ENCODE assay signal across 7 cellular contexts in the genomic region with DNA sequence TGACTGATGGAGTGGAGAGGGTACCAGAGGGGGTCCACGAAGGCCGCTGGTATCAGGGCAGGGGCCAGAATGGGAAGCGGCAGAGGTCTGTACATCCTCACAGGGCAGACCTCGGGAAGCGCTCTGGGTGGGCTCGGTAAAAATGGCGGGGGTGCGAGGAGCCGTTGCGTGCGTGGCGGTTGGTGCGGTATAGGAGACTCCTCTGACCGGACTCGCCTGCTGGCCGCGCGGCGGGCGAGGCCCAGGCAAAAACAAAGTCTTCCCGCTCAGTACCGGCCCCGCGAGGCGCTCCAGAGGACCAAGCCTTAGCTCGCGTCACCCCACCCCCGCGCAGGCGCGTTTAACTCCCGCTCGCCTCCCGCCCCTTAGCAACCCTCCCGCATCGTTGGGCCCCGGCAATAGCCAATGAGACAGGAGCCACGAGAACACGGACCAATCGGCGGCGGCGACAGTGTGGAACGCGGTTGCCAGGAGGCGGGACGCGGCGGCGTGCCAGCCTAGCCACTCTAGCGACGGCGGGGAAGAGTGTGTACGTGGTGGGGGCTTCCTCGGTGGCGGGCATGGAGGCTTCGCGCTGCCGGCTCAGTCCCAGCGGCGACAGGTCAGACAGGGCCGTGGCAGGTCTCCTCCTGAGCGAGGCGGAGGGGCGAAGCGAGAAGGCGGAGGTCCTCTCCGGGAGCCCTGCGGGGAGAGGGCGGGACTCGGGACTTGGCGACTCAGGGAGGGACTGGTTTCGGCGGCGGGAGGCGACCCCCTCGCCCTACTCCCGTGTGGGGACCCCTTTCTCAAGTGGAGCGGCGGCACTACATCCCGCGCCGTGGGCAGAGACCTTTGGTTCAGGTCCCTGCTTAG. TPM values are rescaled to one million over a fixed set of nuclear protein-coding genes. Genes with fewer than 3 reads are reported as not detected.
DNase-seq lines count a peak whose midpoint lies in the region; ATAC-seq, FAIRE-seq and TF ChIP-seq lines count a peak whose summit lies in the region.

A gene with protein sequence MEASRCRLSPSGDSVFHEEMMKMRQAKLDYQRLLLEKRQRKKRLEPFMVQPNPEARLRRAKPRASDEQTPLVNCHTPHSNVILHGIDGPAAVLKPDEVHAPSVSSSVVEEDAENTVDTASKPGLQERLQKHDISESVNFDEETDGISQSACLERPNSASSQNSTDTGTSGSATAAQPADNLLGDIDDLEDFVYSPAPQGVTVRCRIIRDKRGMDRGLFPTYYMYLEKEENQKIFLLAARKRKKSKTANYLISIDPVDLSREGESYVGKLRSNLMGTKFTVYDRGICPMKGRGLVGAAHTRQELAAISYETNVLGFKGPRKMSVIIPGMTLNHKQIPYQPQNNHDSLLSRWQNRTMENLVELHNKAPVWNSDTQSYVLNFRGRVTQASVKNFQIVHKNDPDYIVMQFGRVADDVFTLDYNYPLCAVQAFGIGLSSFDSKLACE (plus strand): TSS at position 504 of the 852 bp plus-strand sequence. CDS start 57 bp downstream, at position 561.

- peaks cover 65% of the 10 kb centered on the region for H3K4me1 Mint-ChIP-seq in brain

- peak within 1 kb of the TSS; percentile 97 to 99 (median 98) for H3K27ac Mint-ChIP-seq in brain

- H3K9me3 Mint-ChIP-seq in brain, result peaks cover 0 to 3% (median 0%) of the 10 kb centered on the region in 5 experiments

- peak; percentile 82 to 88 for TF ChIP-seq POLR2A in sigmoid colon (IDR thresholded peaks at IDR 0.05)

- no peaks in the 10 kb centered on the region for H3K27me3 ChIP-seq in sigmoid colon

- intact Hi-C loops in sigmoid colon (cut with DNase I), result loop anchor here (5.0 kb wide), 1 partner anchor 78 kb away; a partner anchor contains a TSS

- TF ChIP-seq CTCF in brain (conservative IDR thresholded peaks at IDR 0.05) (no peak), sigmoid colon (IDR thresholded peaks at IDR 0.05) (no peak)

- peaks cover 10% of the 10 kb centered on the region for H3K27me3 Mint-ChIP-seq in brain

- peaks cover 0 to 44% (median 40%) of the 10 kb centered on the region in 4 donors for H3K4me1 ChIP-seq in sigmoid colon

- peaks cover 21% of the 10 kb centered on the region for H3K36me3 Mint-ChIP-seq in brain

- peak; percentile 74 for FAIRE-seq in TTC549 (lab: Jason Lieb, UNC)

- WGBS in sigmoid colon, 2 donors, result 0 to 1% methylated on average over 83 of the region's 83 CpGs

- H3K27ac ChIP-seq in sigmoid colon, result peak within 1 kb of the TSS; percentile 87 to 100 (median 94)

- H3K4me3 ChIP-seq in sigmoid colon, result peak within 1 kb of the TSS; percentile 60 to 96 (median 66)

- DNase-seq in NCI-H2081 treated with DMSO at 0.1 percent for 48 hours (lab: John Stamatoyannopoulos, UW), result peak; percentile 91
- peak; percentile 81 for DNase-seq in iPS DF 4.7 (ENCODE audit: extremely low read depth, low spot score)
- DNase-seq in sigmoid colon, result peak; percentile 100

- peak within 1 kb of the TSS; percentile 92 to 99 (median 97) for H3K4me3 Mint-ChIP-seq in brain

- TF ChIP-seq EP300 in sigmoid colon (IDR thresholded peaks at IDR 0.05), result no peak

- H3K36me3 ChIP-seq in sigmoid colon, result no peaks in the 10 kb centered on the region

- no peaks in the 10 kb centered on the region for H3K9me3 ChIP-seq in sigmoid colon

- ATAC-seq in GM18511 (IDR thresholded peaks at IDR 0.05; ENCODE audit: unreplicated experiment) (peak; percentile 99), HG03039 (IDR thresholded peaks at IDR 0.05; ENCODE audit: unreplicated experiment) (peak; percentile 98)

RNA-seq across cellular contexts. Expression of the gene that starts here (rescaled TPM):
- polyA plus RNA-seq in brain (ENCODE audit: insufficient read depth, low read depth, low replicate concordance), result 29.8 TPM
- total RNA-seq in sigmoid colon, result 10 to 100 TPM; 17.8 to 32.1 (median 24.8) TPM
- 1 to 10 TPM; 3.0 to 9.6 (median 7.8) TPM for polyA plus RNA-seq in sigmoid colon

Comparison
In these comparisons a context has a peak if more than half of its experiments do, and no peak if none do; other contexts are left out.
1. Peak in every context shown above with its lines: DNase-seq, ATAC-seq, H3K4me3 ChIP-seq and H3K27ac ChIP-seq.